ENCODE assay signal across 19 cellular contexts in genomic region chr17:2354311-2354710, GRCh38. TPM values are rescaled to one million over a fixed set of nuclear protein-coding genes. Genes with fewer than 3 reads are reported as not detected.
A peak's percentile ranks its signal among the peaks of the same experiment; 100 is the strongest.
DNase-seq lines count a peak whose midpoint lies in the region; ATAC-seq and TF ChIP-seq lines count a peak whose summit lies in the region.
"Had no signal": no experiment of that assay in that cellular context is flagged by ENCODE, and none has a peak within 500 bp of the region (broad histone marks: within the 10 kb centered on the region; RNA-seq: fewer than 3 reads in every experiment).

No MANE protein-coding gene starts in this region.

- no peaks in the 10 kb centered on the region for H3K9me3 ChIP-seq in CD4-positive, alpha-beta memory T cell (ENCODE audit: control insufficient read depth in 1 of 2, low read length in 2 of 2)
- H3K9me3 ChIP-seq in ascending aorta, result no peaks in the 10 kb centered on the region
- H3K9me3 ChIP-seq: HAP-1, Peyer's patch had no signal

- no peak for DNase-seq in activated T-cell treated with anti-CD3 and anti-CD28 coated beads, Interleukin-2, amount 50 U/mL, for 72 hours
- DNase-seq in activated T-cell treated with anti-CD3 and anti-CD28 coated beads for 4 hours (no peak), RWPE1 (ENCODE audit: low spot score) (no peak), ascending aorta (ENCODE audit: low spot score in 2 of 2) (no peak), type B pancreatic cell (ENCODE audit: extremely low spot score, unreplicated experiment) (no peak), AG08396 (ENCODE audit: low spot score) (no peak)
- no peak for DNase-seq in CD4-positive, alpha-beta memory T cell
- no peak for DNase-seq in effector memory CD8-positive, alpha-beta T cell
- DNase-seq: ACHN, DMS79 treated with DMSO at 0.1 percent for 48 hours, NCI-H1105 treated with DMSO at 0.1 percent for 48 hours, NCI-H1694 treated with DMSO at 0.1 percent for 48 hours, NCI-H2107, NCI-H2227 treated with DMSO at 0.1 percent for 48 hours, NCI-H524, Peyer's patch, Right ventricle myocardium superior had no signal

- peak overlapping the region; percentile 17 to 67 for H3K4me3 Mint-ChIP-seq in activated T-cell treated with anti-CD3 and anti-CD28 coated beads, Interleukin-2, amount 50 U/mL, for 72 hours
- peak overlapping the region in 4 of 8 donors; percentile 7 to 69 (median 62) for H3K4me3 Mint-ChIP-seq in CD4-positive, alpha-beta memory T cell
- peak overlapping the region; percentile 56 to 64 for H3K4me3 Mint-ChIP-seq in effector memory CD8-positive, alpha-beta T cell
- no peak overlapping the region for H3K4me3 Mint-ChIP-seq in type B pancreatic cell

- no peaks in the 10 kb centered on the region for H3K36me3 ChIP-seq in CD4-positive, alpha-beta memory T cell (ENCODE audit: insufficient read depth, low read length)
- H3K36me3 ChIP-seq in ascending aorta, result no peaks in the 10 kb centered on the region
- H3K36me3 ChIP-seq: HAP-1, Peyer's patch had no signal

- ATAC-seq in activated T-cell treated with anti-CD3 and anti-CD28 coated beads, Interleukin-2, amount 50 U/mL, for 72 hours (replicated peaks in 1 of 2), result no peak
- no peak for ATAC-seq in effector memory CD8-positive, alpha-beta T cell (replicated peaks)

- no peaks in the 10 kb centered on the region for H3K9me3 Mint-ChIP-seq in activated T-cell treated with anti-CD3 and anti-CD28 coated beads, Interleukin-2, amount 50 U/mL, for 72 hours
- no peaks in the 10 kb centered on the region for H3K9me3 Mint-ChIP-seq in CD4-positive, alpha-beta memory T cell
- no peaks in the 10 kb centered on the region for H3K9me3 Mint-ChIP-seq in effector memory CD8-positive, alpha-beta T cell
- no peaks in the 10 kb centered on the region for H3K9me3 Mint-ChIP-seq in type B pancreatic cell

- H3K4me3 ChIP-seq in CD4-positive, alpha-beta memory T cell (ENCODE audit: low read length in 2 of 2), result no peak overlapping the region
- H3K4me3 ChIP-seq in ascending aorta, result no peak overlapping the region
- H3K4me3 ChIP-seq: HAP-1, Peyer's patch had no signal

- no peaks in the 10 kb centered on the region for H3K27me3 ChIP-seq in CD4-positive, alpha-beta memory T cell (ENCODE audit: insufficient read depth, low read length)
- H3K27me3 ChIP-seq in ascending aorta, result no peaks in the 10 kb centered on the region
- H3K27me3 ChIP-seq: Peyer's patch had no signal

- H3K27ac ChIP-seq in CD4-positive, alpha-beta memory T cell (ENCODE audit: low read depth, low read length), result no peak overlapping the region
- H3K27ac ChIP-seq in RWPE1, result peak overlapping the region; percentile 52
- H3K27ac ChIP-seq in ascending aorta, result no peak overlapping the region
- H3K27ac ChIP-seq: HL-60, Peyer's patch had no signal

- CTCF ChIA-PET in CD4-positive, alpha-beta memory T cell (lab: Charles Lee; ENCODE audit: partially characterized antibody), result interaction anchor here (1.0 to 4.2 kb wide), 6 partner anchors 10 to 300 kb away, joined by 3 to 55 read pairs (median 8); partner anchors contain the start of genes HIC1, SGSM2, SMG6 and SRR
- CTCF ChIA-PET in RWPE1 (lab: Yijun Ruan, JAX), result interaction anchor here (0.6 to 1.9 kb wide), 3 partner anchors 18 to 356 kb away, joined by 3 to 9 read pairs (median 7); partner anchors contain the start of gene TSR1

- intact Hi-C loops in CD4-positive, alpha-beta memory T cell (cut with micrococcal nuclease), result loop anchor here (5.0 kb wide), 1 partner anchor 52 kb away; the partner anchor contains the start of genes SMG6 and SRR
- intact Hi-C loops in ascending aorta (cut with DNase I), result no loop called here

- no peak overlapping the region for H3K27ac Mint-ChIP-seq in activated T-cell treated with anti-CD3 and anti-CD28 coated beads, Interleukin-2, amount 50 U/mL, for 72 hours
- H3K27ac Mint-ChIP-seq in CD4-positive, alpha-beta memory T cell, result peak overlapping the region in 6 of 7 donors; percentile 41 to 97 (median 82)
- peak overlapping the region; percentile 68 to 74 for H3K27ac Mint-ChIP-seq in effector memory CD8-positive, alpha-beta T cell
- H3K27ac Mint-ChIP-seq in type B pancreatic cell, result no peak overlapping the region

- no peaks in the 10 kb centered on the region for H3K27me3 Mint-ChIP-seq in activated T-cell treated with anti-CD3 and anti-CD28 coated beads, Interleukin-2, amount 50 U/mL, for 72 hours (ENCODE audit: low read depth)
- no peaks in the 10 kb centered on the region for H3K27me3 Mint-ChIP-seq in CD4-positive, alpha-beta memory T cell
- H3K27me3 Mint-ChIP-seq in effector memory CD8-positive, alpha-beta T cell, result no peaks in the 10 kb centered on the region
- H3K27me3 Mint-ChIP-seq in type B pancreatic cell, result no peaks in the 10 kb centered on the region

- no peaks in the 10 kb centered on the region for H3K36me3 Mint-ChIP-seq in activated T-cell treated with anti-CD3 and anti-CD28 coated beads, Interleukin-2, amount 50 U/mL, for 72 hours (ENCODE audit: insufficient read depth in 2 of 2)
- H3K36me3 Mint-ChIP-seq in CD4-positive, alpha-beta memory T cell, result no peaks in the 10 kb centered on the region
- H3K36me3 Mint-ChIP-seq in effector memory CD8-positive, alpha-beta T cell (ENCODE audit: insufficient read depth), result peaks cover 10% of the 10 kb centered on the region
- H3K36me3 Mint-ChIP-seq in type B pancreatic cell, result no peaks in the 10 kb centered on the region

- H3K4me1 Mint-ChIP-seq in activated T-cell treated with anti-CD3 and anti-CD28 coated beads, Interleukin-2, amount 50 U/mL, for 72 hours (ENCODE audit: low read depth), result peaks cover 19% of the 10 kb centered on the region
- H3K4me1 Mint-ChIP-seq in CD4-positive, alpha-beta memory T cell, result peaks cover 10 to 20% (median 16%) of the 10 kb centered on the region in 4 donors
- H3K4me1 Mint-ChIP-seq in effector memory CD8-positive, alpha-beta T cell (ENCODE audit: low read depth in 2 of 2), result peaks cover 12 to 16% of the 10 kb centered on the region in 2 donors
- H3K4me1 Mint-ChIP-seq in type B pancreatic cell (ENCODE audit: unreplicated experiment), result peaks cover 4% of the 10 kb centered on the region

- POLR2A ChIA-PET in CD4-positive, alpha-beta memory T cell (lab: Charles Lee; ENCODE audit: partially characterized antibody), result interaction anchor here (0.7 to 4.1 kb wide), 7 partner anchors 13 to 460 kb away, joined by 3 to 63 read pairs (median 4); partner anchors contain the start of genes SGSM2, SMG6, SRR and TSR1
- POLR2A ChIA-PET in RWPE1 (lab: Yijun Ruan, JAX; ENCODE audit: low non-redundant PET), result interaction anchor here (0.7 kb wide), 1 partner anchor 694 kb away, joined by 3 read pairs; no protein-coding TSS in a partner anchor

- peaks cover 17% of the 10 kb centered on the region for H3K4me1 ChIP-seq in CD4-positive, alpha-beta memory T cell (ENCODE audit: insufficient read depth, low read length)
- no peaks in the 10 kb centered on the region for H3K4me1 ChIP-seq in ascending aorta
- H3K4me1 ChIP-seq: HAP-1 had no signal

- TF ChIP-seq CTCF in RWPE1 (conservative IDR thresholded peaks at IDR 0.05; ENCODE audit: low read depth), result no peak
- no peak for TF ChIP-seq CTCF in ascending aorta (IDR thresholded peaks at IDR 0.05)
- no peak for TF ChIP-seq CTCF in type B pancreatic cell (conservative IDR thresholded peaks at IDR 0.05)

RNA-seq across cellular contexts. Expression of gene SGSM2, which starts 17.0 kb away (rescaled TPM):
- 10 to 100 TPM; 40.8 to 57.5 TPM for total RNA-seq in activated T-cell treated with anti-CD3 and anti-CD28 coated beads, Interleukin-2, amount 50 U/mL, for 72 hours
- 100 to 1,000 TPM; 133 to 137 TPM for total RNA-seq in CD4-positive, alpha-beta memory T cell
- 10 to 100 TPM in 1 of 2 donors, 1 to 10 TPM in 1; 6.2 to 15.8 TPM for polyA plus RNA-seq in CD4-positive, alpha-beta memory T cell
- 127 TPM for total RNA-seq in ascending aorta
- 64.1 and 74.3 TPM in 2 replicates for total RNA-seq in type B pancreatic cell (ENCODE audit: low replicate concordance)

RNA-seq across cellular contexts. Expression of gene TSR1, which starts 18.1 kb away (rescaled TPM):
- 10 to 100 TPM; 36.4 to 38.2 TPM for total RNA-seq in activated T-cell treated with anti-CD3 and anti-CD28 coated beads, Interleukin-2, amount 50 U/mL, for 72 hours
- total RNA-seq in CD4-positive, alpha-beta memory T cell, result 10 to 100 TPM; 22.6 to 31.7 TPM
- polyA plus RNA-seq in CD4-positive, alpha-beta memory T cell, result 10 to 100 TPM; 14.3 to 22.2 TPM
- total RNA-seq in ascending aorta, result 16.9 TPM
- 37.8 and 40.3 TPM in 2 replicates for total RNA-seq in type B pancreatic cell (ENCODE audit: low replicate concordance)

RNA-seq across cellular contexts. Expression of gene MNT, which starts 46.5 kb away (rescaled TPM):
- 10 to 100 TPM; 23.8 to 24.3 TPM for total RNA-seq in activated T-cell treated with anti-CD3 and anti-CD28 coated beads, Interleukin-2, amount 50 U/mL, for 72 hours
- 10 to 100 TPM; 45.0 to 50.7 TPM for total RNA-seq in CD4-positive, alpha-beta memory T cell
- 1 to 10 TPM in 1 of 2 donors, under 1 TPM in 1; 0.29 to 1.4 TPM for polyA plus RNA-seq in CD4-positive, alpha-beta memory T cell
- 4.9 TPM for total RNA-seq in ascending aorta
- total RNA-seq in type B pancreatic cell (ENCODE audit: low replicate concordance), result 26.9 and 32.9 TPM in 2 replicates

RNA-seq across cellular contexts. Expression of gene SRR, which starts 50.6 kb away (rescaled TPM):
- total RNA-seq in activated T-cell treated with anti-CD3 and anti-CD28 coated beads, Interleukin-2, amount 50 U/mL, for 72 hours, result 10 to 100 TPM; 20.9 to 26.8 TPM
- total RNA-seq in CD4-positive, alpha-beta memory T cell, result 10 to 100 TPM in 1 of 2 experiments, 1 to 10 TPM in 1; 6.9 to 13.1 TPM
- polyA plus RNA-seq in CD4-positive, alpha-beta memory T cell, result 1 to 10 TPM; 5.6 to 6.7 TPM
- total RNA-seq in ascending aorta (not detected), type B pancreatic cell (ENCODE audit: low replicate concordance) (10.8 and 14.4 TPM in 2 replicates)

RNA-seq across cellular contexts. Expression of gene SMG6, which starts 50.7 kb away (rescaled TPM):
- 10 to 100 TPM; 47.3 to 54.1 TPM for total RNA-seq in activated T-cell treated with anti-CD3 and anti-CD28 coated beads, Interleukin-2, amount 50 U/mL, for 72 hours
- 10 to 100 TPM; 51.1 to 58.5 TPM for total RNA-seq in CD4-positive, alpha-beta memory T cell
- 10 to 100 TPM in 1 of 2 donors, 1 to 10 TPM in 1; 3.8 to 10.2 TPM for polyA plus RNA-seq in CD4-positive, alpha-beta memory T cell
- 50.8 TPM for total RNA-seq in ascending aorta
- 30.3 and 39.0 TPM in 2 replicates for total RNA-seq in type B pancreatic cell (ENCODE audit: low replicate concordance)

Comparison
In these comparisons a context has a peak if more than half of its experiments do, and no peak if none do; other contexts are left out.
1. H3K27ac Mint-ChIP-seq: peak in CD4-positive, alpha-beta memory T cell (6 of 7) and effector memory CD8-positive, alpha-beta T cell (2 of 2); none in activated T-cell treated with anti-CD3 and anti-CD28 coated beads, Interleukin-2, amount 50 U/mL, for 72 hours (single experiment) and type B pancreatic cell (single experiment).